9 cellular contexts compared by ENCODE assay signal in the genomic region with DNA sequence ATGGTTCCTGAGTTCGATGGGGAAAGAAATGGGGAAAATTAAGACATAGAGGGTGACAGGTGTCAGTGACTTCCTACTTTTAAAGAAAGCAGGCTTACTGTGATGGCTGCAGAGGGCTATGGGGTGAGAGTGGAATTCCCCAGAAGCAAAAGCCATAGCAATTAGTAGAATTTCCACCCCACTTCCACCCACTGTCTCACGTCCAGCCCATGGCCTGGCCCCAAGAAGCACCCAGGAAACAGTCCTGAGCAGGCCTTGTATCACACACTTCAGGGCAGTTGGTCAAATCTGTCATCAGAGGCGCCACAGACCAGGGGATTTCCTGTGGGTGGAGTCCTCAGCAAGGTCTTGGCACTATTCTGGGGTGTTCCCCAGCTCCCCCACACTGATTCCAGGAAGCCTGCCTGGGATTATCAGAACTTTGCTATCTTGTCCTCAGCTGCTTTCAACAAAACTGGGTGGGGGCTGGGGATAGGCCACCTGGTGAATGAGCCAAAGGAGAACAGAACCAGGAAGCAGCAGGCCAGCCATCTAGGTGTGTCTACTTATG.
DNase-seq lines count a peak whose midpoint lies in the region; ATAC-seq, FAIRE-seq and TF ChIP-seq lines count a peak whose summit lies in the region.
"Had no signal": no experiment of that assay in that cellular context is flagged by ENCODE, and none has a peak within 500 bp of the region (broad histone marks: within the 10 kb centered on the region; RNA-seq: fewer than 3 reads in every experiment).

No MANE protein-coding gene starts in this region.

- intact Hi-C loops in activated CD4-positive, alpha-beta T cell treated with anti-CD3 and anti-CD28 coated beads, Interleukin-2, amount 10 ng/mL, durations not matched to agents 24 days and 14 days (cut with micrococcal nuclease): loop anchor here (1.0 kb wide), 1 partner anchor 34 kb away; no protein-coding TSS in a partner anchor
- intact Hi-C loops in natural killer cell (cut with micrococcal nuclease) (loop anchor here (2.0 kb wide), 1 partner anchor 119 kb away; a partner anchor contains a TSS), cardiac septum (cut with DNase I) (no loop called here), head of caudate nucleus (cut with DNase I) (no loop called here)

- peak overlapping the region; percentile 97 for H3K27ac Mint-ChIP-seq in activated CD4-positive, alpha-beta T cell treated with anti-CD3 and anti-CD28 coated beads, Interleukin-2, amount 10 ng/mL, durations not matched to agents 24 days and 14 days
- H3K27ac Mint-ChIP-seq in natural killer cell: peak overlapping the region; percentile 93 to 94

- peak; percentile 99 for FAIRE-seq in GM19239 (lab: Jason Lieb, UNC)
- FAIRE-seq: TTC549 had no signal

- ATAC-seq in HG03103 (IDR thresholded peaks at IDR 0.05; ENCODE audit: low read depth, unreplicated experiment): peak; percentile 68
- ATAC-seq in natural killer cell: peak; percentile 87 to 92 (median 92)

- H3K27me3 Mint-ChIP-seq in activated CD4-positive, alpha-beta T cell treated with anti-CD3 and anti-CD28 coated beads, Interleukin-2, amount 10 ng/mL, durations not matched to agents 24 days and 14 days: no peaks in the 10 kb centered on the region
- H3K27me3 Mint-ChIP-seq in natural killer cell (ENCODE audit: low read depth in 2 of 2): peaks cover 0 to 2% of the 10 kb centered on the region in 2 donors

- H3K36me3 Mint-ChIP-seq in activated CD4-positive, alpha-beta T cell treated with anti-CD3 and anti-CD28 coated beads, Interleukin-2, amount 10 ng/mL, durations not matched to agents 24 days and 14 days (ENCODE audit: low read depth): peaks cover 17% of the 10 kb centered on the region
- no peaks in the 10 kb centered on the region for H3K36me3 Mint-ChIP-seq in natural killer cell

- H3K9me3 Mint-ChIP-seq in activated CD4-positive, alpha-beta T cell treated with anti-CD3 and anti-CD28 coated beads, Interleukin-2, amount 10 ng/mL, durations not matched to agents 24 days and 14 days: peaks cover 12% of the 10 kb centered on the region
- H3K9me3 Mint-ChIP-seq in natural killer cell: no peaks in the 10 kb centered on the region

- no peak for TF ChIP-seq CTCF in natural killer cell (IDR thresholded peaks at IDR 0.05)

- peaks cover 78% of the 10 kb centered on the region for H3K4me1 Mint-ChIP-seq in activated CD4-positive, alpha-beta T cell treated with anti-CD3 and anti-CD28 coated beads, Interleukin-2, amount 10 ng/mL, durations not matched to agents 24 days and 14 days
- H3K4me1 Mint-ChIP-seq in natural killer cell: peaks cover 52 to 65% of the 10 kb centered on the region in 2 donors

- DNase-seq in GM19239 (ENCODE audit: insufficient read length, low spot score) (no peak), natural killer cell (peak; percentile 51), AG08396 (ENCODE audit: low spot score) (no peak), NCI-H2081 treated with DMSO at 0.1 percent for 48 hours (lab: John Stamatoyannopoulos, UW) (no peak), cardiac septum (ENCODE audit: low spot score) (no peak), head of caudate nucleus (no peak)
- peak; percentile 93 for DNase-seq in activated CD4-positive, alpha-beta T cell treated with anti-CD3 and anti-CD28 coated beads, Interleukin-2, amount 10 ng/mL, durations not matched to agents 24 days and 14 days

- peak overlapping the region; percentile 68 for H3K4me3 Mint-ChIP-seq in activated CD4-positive, alpha-beta T cell treated with anti-CD3 and anti-CD28 coated beads, Interleukin-2, amount 10 ng/mL, durations not matched to agents 24 days and 14 days
- H3K4me3 Mint-ChIP-seq in natural killer cell: peak overlapping the region; percentile 69

Comparison
In these comparisons a context has a peak if more than half of its experiments do, and no peak if none do; other contexts are left out.
1. DNase-seq: peak in activated CD4-positive, alpha-beta T cell treated with anti-CD3 and anti-CD28 coated beads, Interleukin-2, amount 10 ng/mL, durations not matched to agents 24 days and 14 days (single experiment) and natural killer cell (single experiment); none in GM19239 (single experiment), AG08396 (single experiment), NCI-H2081 treated with DMSO at 0.1 percent for 48 hours (single experiment), cardiac septum (single experiment) and head of caudate nucleus (0 of 42).
2. intact Hi-C loops: an anchor here in activated CD4-positive, alpha-beta T cell treated with anti-CD3 and anti-CD28 coated beads, Interleukin-2, amount 10 ng/mL, durations not matched to agents 24 days and 14 days (1.0 kb wide) and natural killer cell (2.0 kb wide); none called in cardiac septum and head of caudate nucleus.